In genomic region chr13:112569771-112570288, GRCh38 we compare ENCODE assay signal across 28 cellular contexts. TPM values are rescaled to one million over a fixed set of nuclear protein-coding genes. Genes with fewer than 3 reads are reported as not detected.
DNase-seq lines count a peak whose midpoint lies in the region; ATAC-seq, FAIRE-seq and TF ChIP-seq lines count a peak whose summit lies in the region.
"Had no signal": no experiment of that assay in that cellular context is flagged by ENCODE, and none has a peak within 500 bp of the region (broad histone marks: within the 10 kb centered on the region; RNA-seq: fewer than 3 reads in every experiment).

No MANE protein-coding gene starts in this region.

- H3K27ac ChIP-seq in IMR-90 (ENCODE audit: insufficient read depth, low read length) (no peak overlapping the region), endothelial cell of umbilical vein (ENCODE audit: insufficient read depth, low read depth, low read length) (no peak overlapping the region), neutrophil (peak overlapping the region; percentile 29)
- H3K27ac ChIP-seq: GM23248, SJCRH30 had no signal

- H2BK120ac ChIP-seq in IMR-90 (ENCODE audit: low read depth, low read length) = no peak overlapping the region

- H3K36me3 ChIP-seq in IMR-90 (ENCODE audit: control insufficient read depth, insufficient read depth, low read length) = peaks cover 7% of the 10 kb centered on the region
- H3K36me3 ChIP-seq in endothelial cell of umbilical vein (ENCODE audit: control insufficient read depth in 2 of 2, extremely low read depth in 1 of 2, insufficient read depth in 2 of 2, low read length in 2 of 2) = peaks cover 3 to 5% of the 10 kb centered on the region in 2 experiments
- H3K36me3 ChIP-seq in neutrophil = peaks cover 33% of the 10 kb centered on the region

- H3K79me1 ChIP-seq in IMR-90 (ENCODE audit: low read depth in 1 of 2, low read length in 2 of 2) = peaks cover 57 to 85% of the 10 kb centered on the region in 2 experiments

- H3K4me2 ChIP-seq in IMR-90 (ENCODE audit: low read depth, low read length) (no peak overlapping the region), endothelial cell of umbilical vein (ENCODE audit: insufficient read depth, low read length) (no peak overlapping the region)

- H4K20me1 ChIP-seq in IMR-90 (ENCODE audit: insufficient read depth, low read length) = peaks cover 39% of the 10 kb centered on the region
- H4K20me1 ChIP-seq in endothelial cell of umbilical vein (replicated peaks; ENCODE audit: control insufficient read depth, extremely low read depth, insufficient read depth, low read length) = no peaks in the 10 kb centered on the region

- no peak overlapping the region for H3K56ac ChIP-seq in IMR-90 (ENCODE audit: extremely low read depth, insufficient read depth, low read length)

- H3K4me3 ChIP-seq in IMR-90 (ENCODE audit: insufficient read depth, low read depth, low read length) (no peak overlapping the region), endothelial cell of umbilical vein (replicated peaks in 1 of 3; ENCODE audit: insufficient read depth in 1 of 3, low read depth in 1 of 3, low read length in 3 of 3) (no peak overlapping the region), neutrophil (ENCODE audit: low read depth in 1 of 2, low read length in 1 of 2) (no peak overlapping the region), foreskin fibroblast (ENCODE audit: low read depth in 1 of 2, low read length in 2 of 2) (no peak overlapping the region)
- H3K4me3 ChIP-seq: GM23248, MG63, SJCRH30 had no signal

- H3K23ac ChIP-seq in IMR-90 (ENCODE audit: low read depth, low read length) = no peak overlapping the region

- H3K27ac Mint-ChIP-seq in activated CD8-positive, alpha-beta T cell treated with anti-CD3 and anti-CD28 coated beads for 36 hours = peak overlapping the region; percentile 5
- H3K27ac Mint-ChIP-seq in activated CD8-positive, alpha-beta T cell treated with anti-CD3 and anti-CD28 coated beads, Interleukin-2, amount 10 ng/mL, durations not matched to agents 7 days and 5 days = no peak overlapping the region
- no peak overlapping the region for H3K27ac Mint-ChIP-seq in type B pancreatic cell
- H3K27ac Mint-ChIP-seq: HFFc6 had no signal

- WGBS in IMR-90 (ENCODE audit: extremely low coverage in 2 of 2, insufficient read length in 1 of 2), 2 experiments = 80% methylated on average over 1 of the region's 7 CpGs; no CpG with 5 or more reads in 1 of the 2 experiments

- no peaks in the 10 kb centered on the region for H3K9me3 ChIP-seq in IMR-90 (ENCODE audit: control insufficient read depth, insufficient read depth, low read length)
- H3K9me3 ChIP-seq in endothelial cell of umbilical vein (replicated peaks; ENCODE audit: control insufficient read depth, insufficient read depth, low read length) = no peaks in the 10 kb centered on the region
- no peaks in the 10 kb centered on the region for H3K9me3 ChIP-seq in neutrophil
- H3K9me3 ChIP-seq: BE2C, MG63, SJCRH30 had no signal

- H3K9me1 ChIP-seq in IMR-90 (ENCODE audit: insufficient read depth, low read length) (peaks cover 13% of the 10 kb centered on the region), endothelial cell of umbilical vein (replicated peaks; ENCODE audit: control insufficient read depth, extremely low read depth, insufficient read depth, low read length) (no peaks in the 10 kb centered on the region)

- BruUV-seq in IMR-90 (replicated peaks; lab: Mats Ljungman, UMichigan) (no TSS peak), endothelial cell of umbilical vein (replicated peaks; lab: Mats Ljungman, UMichigan) (no TSS peak)

- no peak overlapping the region for H3K18ac ChIP-seq in IMR-90 (ENCODE audit: low read depth, low read length)

- H3K4ac ChIP-seq in IMR-90 (ENCODE audit: low read depth, low read length) = no peak overlapping the region

- H2AK5ac ChIP-seq in IMR-90 (ENCODE audit: low read depth, low read length) = 0 out of 2 replicates have a peak overlapping the region, but pooled peaks have one; percentile 9

- no peak overlapping the region for H2BK20ac ChIP-seq in IMR-90 (ENCODE audit: low read depth, low read length)

- H3K14ac ChIP-seq in IMR-90 (replicated peaks; ENCODE audit: low read depth, low read length) = no peak overlapping the region

- no peak for DNase-seq in activated CD8-positive, alpha-beta T cell treated with anti-CD3 and anti-CD28 coated beads for 36 hours
- no peak for DNase-seq in activated CD8-positive, alpha-beta T cell treated with anti-CD3 and anti-CD28 coated beads, Interleukin-2, amount 10 ng/mL, durations not matched to agents 7 days and 5 days
- DNase-seq in IMR-90 (no peak), endothelial cell of umbilical vein (ENCODE audit: low read depth, low spot score) (peak; percentile 49), NCI-H510A (lab: John Stamatoyannopoulos, UW) (no peak), type B pancreatic cell (ENCODE audit: extremely low spot score, unreplicated experiment) (no peak), foreskin fibroblast (no peak)
- DNase-seq: 8988T; ACHN; BE2C; DMS53; GM23248; H7; HFFc6; KG1; MG63; NCI-H1105 treated with DMSO at 0.1 percent for 48 hours; NCI-H146; NCI-H1930; NCI-H2107; NCI-H526; NCI-H82; NK-92 treated with Interleukin-12 subunit alpha and Interleukin-12 subunit beta, amount 100 ng/mL, for 24 hours; PC-3; SJCRH30 had no signal

- H2AFZ ChIP-seq in IMR-90 (replicated peaks; ENCODE audit: low read length, poor library complexity) (no peak overlapping the region), endothelial cell of umbilical vein (ENCODE audit: low read depth, low read length) (no peak overlapping the region)
- H2AFZ ChIP-seq: GM23248 had no signal

- H3K36me3 Mint-ChIP-seq in activated CD8-positive, alpha-beta T cell treated with anti-CD3 and anti-CD28 coated beads for 36 hours (ENCODE audit: low read depth) = peaks cover 23% of the 10 kb centered on the region
- H3K36me3 Mint-ChIP-seq in activated CD8-positive, alpha-beta T cell treated with anti-CD3 and anti-CD28 coated beads, Interleukin-2, amount 10 ng/mL, durations not matched to agents 7 days and 5 days (ENCODE audit: low read depth) = peaks cover 26% of the 10 kb centered on the region
- peaks cover 11% of the 10 kb centered on the region for H3K36me3 Mint-ChIP-seq in type B pancreatic cell

- ATAC-seq in activated CD8-positive, alpha-beta T cell treated with anti-CD3 and anti-CD28 coated beads for 36 hours = no peak
- ATAC-seq in activated CD8-positive, alpha-beta T cell treated with anti-CD3 and anti-CD28 coated beads, Interleukin-2, amount 10 ng/mL, durations not matched to agents 7 days and 5 days = no peak
- ATAC-seq in IMR-90 (ENCODE audit: low read depth) = no peak
- ATAC-seq: PC-3 had no signal

- H3K27me3 ChIP-seq in IMR-90 (ENCODE audit: control insufficient read depth, insufficient read depth, low read length) = no peaks in the 10 kb centered on the region
- H3K27me3 ChIP-seq in endothelial cell of umbilical vein (ENCODE audit: control insufficient read depth in 2 of 2, insufficient read depth in 2 of 2, low read length in 2 of 2) = no peaks in the 10 kb centered on the region
- no peaks in the 10 kb centered on the region for H3K27me3 ChIP-seq in neutrophil
- H3K27me3 ChIP-seq: BE2C, MG63, SJCRH30 had no signal

- H3K79me2 ChIP-seq in endothelial cell of umbilical vein (ENCODE audit: control insufficient read depth, insufficient read depth, low read length) = peaks cover 80% of the 10 kb centered on the region

- no peak overlapping the region for H4K8ac ChIP-seq in IMR-90 (ENCODE audit: low read depth in 2 of 2, low read length in 2 of 2)

- no peak overlapping the region for H4K5ac ChIP-seq in IMR-90 (ENCODE audit: low read depth, low read length)

- CTCF ChIA-PET in activated CD8-positive, alpha-beta T cell treated with anti-CD3 and anti-CD28 coated beads for 36 hours (lab: Charles Lee) = interaction anchor here (1.1 kb wide), 2 partner anchors 11 to 37 kb away, joined by 3 to 7 read pairs; no protein-coding TSS in a partner anchor
- CTCF ChIA-PET in activated CD8-positive, alpha-beta T cell treated with anti-CD3 and anti-CD28 coated beads, Interleukin-2, amount 10 ng/mL, durations not matched to agents 7 days and 5 days (lab: Charles Lee) = no interaction called here
- CTCF ChIA-PET in IMR-90 (lab: Yijun Ruan, JAX) (no interaction called here), endothelial cell of umbilical vein (lab: Charles Lee) (no interaction called here)

- POLR2A ChIA-PET in activated CD8-positive, alpha-beta T cell treated with anti-CD3 and anti-CD28 coated beads for 36 hours (lab: Charles Lee) = interaction anchor here (1.3 kb wide), 1 partner anchor 14 kb away, joined by 8 read pairs; no protein-coding TSS in a partner anchor
- POLR2A ChIA-PET in activated CD8-positive, alpha-beta T cell treated with anti-CD3 and anti-CD28 coated beads, Interleukin-2, amount 10 ng/mL, durations not matched to agents 7 days and 5 days (lab: Charles Lee) = no interaction called here
- POLR2A ChIA-PET in IMR-90 (lab: Charles Lee; ENCODE audit: unreplicated experiment) = no interaction called here
- POLR2A ChIA-PET in endothelial cell of umbilical vein (lab: Charles Lee) = no interaction called here

- H3K4me3 Mint-ChIP-seq in activated CD8-positive, alpha-beta T cell treated with anti-CD3 and anti-CD28 coated beads for 36 hours = no peak overlapping the region
- H3K4me3 Mint-ChIP-seq in activated CD8-positive, alpha-beta T cell treated with anti-CD3 and anti-CD28 coated beads, Interleukin-2, amount 10 ng/mL, durations not matched to agents 7 days and 5 days = no peak overlapping the region
- H3K4me3 Mint-ChIP-seq in type B pancreatic cell = no peak overlapping the region
- H3K4me3 Mint-ChIP-seq: CD14-positive monocyte, HFFc6 had no signal

- no peaks in the 10 kb centered on the region for H3K27me3 Mint-ChIP-seq in activated CD8-positive, alpha-beta T cell treated with anti-CD3 and anti-CD28 coated beads for 36 hours
- H3K27me3 Mint-ChIP-seq in activated CD8-positive, alpha-beta T cell treated with anti-CD3 and anti-CD28 coated beads, Interleukin-2, amount 10 ng/mL, durations not matched to agents 7 days and 5 days (ENCODE audit: low read depth) = no peaks in the 10 kb centered on the region
- H3K27me3 Mint-ChIP-seq in type B pancreatic cell = no peaks in the 10 kb centered on the region

- peaks cover 16% of the 10 kb centered on the region for H3K4me1 ChIP-seq in IMR-90 (ENCODE audit: control insufficient read depth, insufficient read depth, low read length)
- peaks cover 25% of the 10 kb centered on the region for H3K4me1 ChIP-seq in endothelial cell of umbilical vein (ENCODE audit: control insufficient read depth, extremely low read depth, insufficient read depth, low read length)
- H3K4me1 ChIP-seq in neutrophil (ENCODE audit: control insufficient read depth in 1 of 2, insufficient read depth in 1 of 2, low read depth in 1 of 2, low read length in 1 of 2) = peaks cover 16 to 22% of the 10 kb centered on the region in 2 experiments
- H3K4me1 ChIP-seq: BE2C, SJCRH30 had no signal

- no peak overlapping the region for H2BK15ac ChIP-seq in IMR-90 (ENCODE audit: low read depth, low read length)

- H3K4me1 Mint-ChIP-seq in activated CD8-positive, alpha-beta T cell treated with anti-CD3 and anti-CD28 coated beads for 36 hours (ENCODE audit: low read depth) = peaks cover 46% of the 10 kb centered on the region
- peaks cover 7% of the 10 kb centered on the region for H3K4me1 Mint-ChIP-seq in activated CD8-positive, alpha-beta T cell treated with anti-CD3 and anti-CD28 coated beads, Interleukin-2, amount 10 ng/mL, durations not matched to agents 7 days and 5 days (ENCODE audit: low read depth)
- peaks cover 6% of the 10 kb centered on the region for H3K4me1 Mint-ChIP-seq in type B pancreatic cell (ENCODE audit: unreplicated experiment)

- no peak for FAIRE-seq in endothelial cell of umbilical vein (lab: Jason Lieb, UNC)
- FAIRE-seq: GM18507 had no signal

- H3K9me3 Mint-ChIP-seq in activated CD8-positive, alpha-beta T cell treated with anti-CD3 and anti-CD28 coated beads for 36 hours = no peaks in the 10 kb centered on the region
- no peaks in the 10 kb centered on the region for H3K9me3 Mint-ChIP-seq in activated CD8-positive, alpha-beta T cell treated with anti-CD3 and anti-CD28 coated beads, Interleukin-2, amount 10 ng/mL, durations not matched to agents 7 days and 5 days (ENCODE audit: insufficient read depth)
- no peaks in the 10 kb centered on the region for H3K9me3 Mint-ChIP-seq in type B pancreatic cell
- H3K9me3 Mint-ChIP-seq: CD14-positive monocyte, HFFc6 had no signal

- intact Hi-C loops in activated CD8-positive, alpha-beta T cell treated with anti-CD3 and anti-CD28 coated beads for 36 hours (cut with micrococcal nuclease) = no loop called here
- intact Hi-C loops in IMR-90 (cut with micrococcal nuclease) (no loop called here), endothelial cell of umbilical vein (cut with micrococcal nuclease) (no loop called here)

- H2BK5ac ChIP-seq in IMR-90 (ENCODE audit: low read depth, low read length, poor library complexity, severe bottlenecking) = no peak overlapping the region

- dilution Hi-C loops in IMR-90 (cut with HindIII; ENCODE audit: low sequenced_read_pairs, unreplicated experiment) = no loop called here
- dilution Hi-C loops in endothelial cell of umbilical vein (cut with MboI; ENCODE audit: extremely low pct_ligation_motif_present, low sequenced_read_pairs) = no loop called here

- TF ChIP-seq RAD21 in IMR-90 (IDR thresholded peaks at IDR 0.05; ENCODE audit: low read length) = no peak

- in situ Hi-C loops in IMR-90 (cut with MboI; ENCODE audit: low sequenced_read_pairs) = no loop called here

- H2AK9ac ChIP-seq in IMR-90 (replicated peaks; ENCODE audit: low read depth, low read length, poor library complexity) = no peak overlapping the region

- H3K9ac ChIP-seq in IMR-90 (ENCODE audit: low read depth, low read length) = no peak overlapping the region
- no peak overlapping the region for H3K9ac ChIP-seq in endothelial cell of umbilical vein (replicated peaks; ENCODE audit: extremely low read depth, insufficient read depth, low read length)
- H3K9ac ChIP-seq: GM23248 had no signal

- no peak for TF ChIP-seq POLR2A in IMR-90 (IDR thresholded peaks at IDR 0.05; ENCODE audit: low read depth, low read length)
- TF ChIP-seq POLR2A in endothelial cell of umbilical vein (IDR thresholded peaks at IDR 0.05; ENCODE audit: low read depth, low read length) = no peak

- H4K91ac ChIP-seq in IMR-90 (ENCODE audit: insufficient read depth, low read depth, low read length) = no peak overlapping the region

- TF ChIP-seq CTCF in activated CD8-positive, alpha-beta T cell treated with anti-CD3 and anti-CD28 coated beads for 36 hours (IDR thresholded peaks at IDR 0.05) = no peak
- no peak for TF ChIP-seq CTCF in IMR-90 (conservative IDR thresholded peaks at IDR 0.05; ENCODE audit: low read depth, low read length)
- no peak for TF ChIP-seq CTCF in endothelial cell of umbilical vein (IDR thresholded peaks at IDR 0.05; ENCODE audit: extremely low read depth in 1 of 2, insufficient read depth in 1 of 2, low read depth in 1 of 2, low read length in 2 of 2)
- TF ChIP-seq CTCF in neutrophil (IDR thresholded peaks at IDR 0.05) = no peak
- no peak for TF ChIP-seq CTCF in type B pancreatic cell (conservative IDR thresholded peaks at IDR 0.05)
- TF ChIP-seq CTCF in foreskin fibroblast (IDR thresholded peaks at IDR 0.05; ENCODE audit: low read depth, low read length) = no peak

RNA-seq across cellular contexts. Expression of gene TUBGCP3, which starts 18.1 kb away (rescaled TPM):
- 10 to 100 TPM; 51.6 to 57.1 TPM for total RNA-seq in activated CD8-positive, alpha-beta T cell treated with anti-CD3 and anti-CD28 coated beads for 36 hours
- 10 to 100 TPM; 57.4 to 66.5 TPM for total RNA-seq in activated CD8-positive, alpha-beta T cell treated with anti-CD3 and anti-CD28 coated beads, Interleukin-2, amount 10 ng/mL, durations not matched to agents 7 days and 5 days
- total RNA-seq in IMR-90 (2012; rRNA removed) = 14.7 and 16.0 TPM in 2 replicates
- polyA plus RNA-seq in IMR-90 (2012; rRNA removed) = 13.8 and 17.8 TPM in 2 replicates
- 7.9 and 10.0 TPM in 2 replicates for polyA plus RNA-seq in IMR-90 (2012; cell fraction: cytosol; rRNA removed)
- 23.0 and 28.1 TPM in 2 replicates for polyA plus RNA-seq in IMR-90 (2012; cell fraction: nucleus; rRNA removed; ENCODE audit: low replicate concordance)
- 44.0 and 47.7 TPM in 2 replicates for total RNA-seq in endothelial cell of umbilical vein
- polyA plus RNA-seq in endothelial cell of umbilical vein = 35.8 and 36.4 TPM in 2 replicates
- 33.4 and 34.2 TPM in 2 replicates for polyA plus RNA-seq in endothelial cell of umbilical vein (2011; cell fraction: cytosol; rRNA removed)
- 80.1 and 93.9 TPM in 2 replicates for polyA plus RNA-seq in endothelial cell of umbilical vein (2011; cell fraction: nucleus; rRNA removed)
- 20.1 and 20.9 TPM in 2 replicates for polyA plus RNA-seq in endothelial cell of umbilical vein (2012)
- 77.6 and 81.4 TPM in 2 replicates for polyA minus RNA-seq in endothelial cell of umbilical vein
- polyA minus RNA-seq in endothelial cell of umbilical vein (2011; cell fraction: cytosol; rRNA and poly(A)+ RNA removed) = 26.1 TPM
- 107 and 136 TPM in 2 replicates for polyA minus RNA-seq in endothelial cell of umbilical vein (2011; cell fraction: nucleus; rRNA and poly(A)+ RNA removed)
- total RNA-seq in type B pancreatic cell (ENCODE audit: low replicate concordance) = 23.8 and 34.0 TPM in 2 replicates
